In the genomic region with DNA sequence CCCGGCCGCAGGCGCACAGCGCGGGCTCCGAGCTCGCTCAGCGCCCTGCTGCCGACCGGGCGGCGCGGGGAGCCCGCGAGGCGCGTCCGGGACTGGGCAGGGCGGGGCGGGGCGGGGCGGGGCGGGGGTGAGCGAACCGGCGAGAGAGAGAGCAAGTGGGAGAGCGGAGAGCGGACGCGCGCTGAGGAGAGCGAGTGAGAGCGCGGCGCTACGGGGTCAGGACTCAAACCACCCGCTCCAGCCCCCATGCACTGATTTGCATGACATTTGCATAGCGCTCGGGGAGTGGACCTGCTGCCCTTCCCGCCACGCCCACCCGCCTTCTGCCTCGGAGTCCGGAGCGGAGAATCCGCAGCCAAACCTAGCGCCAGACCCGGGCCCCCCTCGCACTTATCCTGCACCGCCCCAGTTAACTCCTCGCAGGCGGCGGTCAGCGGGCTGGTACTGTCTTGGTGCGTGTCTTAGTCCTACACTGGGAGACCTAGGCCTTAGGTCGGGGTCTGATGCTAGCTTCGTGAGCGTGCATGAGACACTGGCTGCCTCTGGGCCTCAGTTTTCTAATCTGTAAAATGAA, we compare ENCODE assay signal across 8 cellular contexts. TPM values are rescaled to one million over a fixed set of nuclear protein-coding genes. Genes with fewer than 3 reads are reported as not detected.
DNase-seq lines count a peak whose midpoint lies in the region; ATAC-seq and TF ChIP-seq lines count a peak whose summit lies in the region.

A gene with protein sequence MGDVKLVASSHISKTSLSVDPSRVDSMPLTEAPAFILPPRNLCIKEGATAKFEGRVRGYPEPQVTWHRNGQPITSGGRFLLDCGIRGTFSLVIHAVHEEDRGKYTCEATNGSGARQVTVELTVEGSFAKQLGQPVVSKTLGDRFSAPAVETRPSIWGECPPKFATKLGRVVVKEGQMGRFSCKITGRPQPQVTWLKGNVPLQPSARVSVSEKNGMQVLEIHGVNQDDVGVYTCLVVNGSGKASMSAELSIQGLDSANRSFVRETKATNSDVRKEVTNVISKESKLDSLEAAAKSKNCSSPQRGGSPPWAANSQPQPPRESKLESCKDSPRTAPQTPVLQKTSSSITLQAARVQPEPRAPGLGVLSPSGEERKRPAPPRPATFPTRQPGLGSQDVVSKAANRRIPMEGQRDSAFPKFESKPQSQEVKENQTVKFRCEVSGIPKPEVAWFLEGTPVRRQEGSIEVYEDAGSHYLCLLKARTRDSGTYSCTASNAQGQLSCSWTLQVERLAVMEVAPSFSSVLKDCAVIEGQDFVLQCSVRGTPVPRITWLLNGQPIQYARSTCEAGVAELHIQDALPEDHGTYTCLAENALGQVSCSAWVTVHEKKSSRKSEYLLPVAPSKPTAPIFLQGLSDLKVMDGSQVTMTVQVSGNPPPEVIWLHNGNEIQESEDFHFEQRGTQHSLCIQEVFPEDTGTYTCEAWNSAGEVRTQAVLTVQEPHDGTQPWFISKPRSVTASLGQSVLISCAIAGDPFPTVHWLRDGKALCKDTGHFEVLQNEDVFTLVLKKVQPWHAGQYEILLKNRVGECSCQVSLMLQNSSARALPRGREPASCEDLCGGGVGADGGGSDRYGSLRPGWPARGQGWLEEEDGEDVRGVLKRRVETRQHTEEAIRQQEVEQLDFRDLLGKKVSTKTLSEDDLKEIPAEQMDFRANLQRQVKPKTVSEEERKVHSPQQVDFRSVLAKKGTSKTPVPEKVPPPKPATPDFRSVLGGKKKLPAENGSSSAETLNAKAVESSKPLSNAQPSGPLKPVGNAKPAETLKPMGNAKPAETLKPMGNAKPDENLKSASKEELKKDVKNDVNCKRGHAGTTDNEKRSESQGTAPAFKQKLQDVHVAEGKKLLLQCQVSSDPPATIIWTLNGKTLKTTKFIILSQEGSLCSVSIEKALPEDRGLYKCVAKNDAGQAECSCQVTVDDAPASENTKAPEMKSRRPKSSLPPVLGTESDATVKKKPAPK (N-terminal part only) (minus strand): TSS at position 75 of the 574 bp plus-strand sequence. CDS start 90,491 bp downstream, outside the sequence.

- H3F3A ChIP-seq in MM.1S (ENCODE audit: insufficient read depth, low read length) (no peaks in the 10 kb centered on the region), SK-N-SH (replicated peaks; ENCODE audit: insufficient read depth) (peaks cover 25% of the 10 kb centered on the region)

- no peaks in the 10 kb centered on the region for H3K9me3 Mint-ChIP-seq in Caco-2 (ENCODE audit: unreplicated experiment)

- intact Hi-C loops in Caco-2 (cut with micrococcal nuclease; ENCODE audit: unreplicated experiment): no loop called here
- intact Hi-C loops in left colon (cut with DNase I, micrococcal nuclease): no loop called here

- H3K9ac ChIP-seq in MM.1S (ENCODE audit: low read length) (no peak within 1 kb of the TSS), SK-N-SH (peak within 1 kb of the TSS; percentile 85)

- no peaks in the 10 kb centered on the region for H3K36me3 ChIP-seq in Caco-2 (ENCODE audit: control insufficient read depth, insufficient read depth, low read length)
- no peaks in the 10 kb centered on the region for H3K36me3 ChIP-seq in MM.1S (replicated peaks; ENCODE audit: insufficient read depth, low read length)
- peaks cover 9% of the 10 kb centered on the region in 2 experiments for H3K36me3 ChIP-seq in SK-N-SH (replicated peaks in 1 of 2; ENCODE audit: control insufficient read depth in 1 of 2, insufficient read depth in 2 of 2, low read length in 1 of 2)

- no TSS peak for BruUV-seq in Caco-2 (replicated peaks; lab: Mats Ljungman, UMichigan)

- no peak within 1 kb of the TSS for H3K27ac ChIP-seq in MM.1S (ENCODE audit: low read length)
- H3K27ac ChIP-seq in SK-N-SH (ENCODE audit: low read depth in 2 of 2, low read length in 1 of 2): peak within 1 kb of the TSS; percentile 43 to 54; a peak in 3 of 4 replicates
- H3K27ac ChIP-seq in coronary artery: peak within 1 kb of the TSS; percentile 38 to 79

- H2AFZ ChIP-seq in MM.1S (ENCODE audit: low read length): peak within 1 kb of the TSS; percentile 81
- H2AFZ ChIP-seq in SK-N-SH (ENCODE audit: low read depth): peak within 1 kb of the TSS; percentile 85

- POLR2A ChIA-PET in Caco-2 (lab: Charles Lee): interaction anchor here (0.6 kb wide), 2 partner anchors 75 to 130 kb away, joined by 3 to 4 read pairs; no protein-coding TSS in a partner anchor
- POLR2A ChIA-PET in SK-N-SH (lab: Yijun Ruan, JAX): no interaction called here

- no peak within 1 kb of the TSS for H3K27ac Mint-ChIP-seq in Caco-2 (ENCODE audit: unreplicated experiment)

- TF ChIP-seq RAD21 in SK-N-SH (IDR thresholded peaks at IDR 0.05; ENCODE audit: low read length): no peak

- H3K4me2 ChIP-seq in MM.1S (ENCODE audit: low read depth, low read length): peak within 1 kb of the TSS; percentile 96
- peak within 1 kb of the TSS; percentile 93 for H3K4me2 ChIP-seq in SK-N-SH

- no peak; a peak in 1 of 4 replicates for TF ChIP-seq EP300 in SK-N-SH (IDR thresholded peaks at IDR 0.05; ENCODE audit: borderline replicate concordance in 1 of 2, low read depth in 1 of 2, low read length in 1 of 2)

- TF ChIP-seq CTCF in Caco-2 (IDR thresholded peaks at IDR 0.05; ENCODE audit: insufficient read depth in 1 of 2, low read depth in 1 of 2, low read length in 1 of 2, severe bottlenecking in 1 of 2, unreplicated experiment in 1 of 2) (no peak), MM.1S (IDR thresholded peaks at IDR 0.05; ENCODE audit: low read length) (no peak), SK-N-SH (IDR thresholded peaks at IDR 0.05) (no peak), coronary artery (IDR thresholded peaks at IDR 0.05) (no peak)

- H3K4me3 ChIP-seq in Caco-2 (ENCODE audit: low read depth, low read length): peak within 1 kb of the TSS; percentile 51
- H3K4me3 ChIP-seq in MM.1S (ENCODE audit: low read length): peak within 1 kb of the TSS; percentile 71
- H3K4me3 ChIP-seq in SK-N-SH (ENCODE audit: low read depth in 2 of 2, low read length in 1 of 2): peak within 1 kb of the TSS; percentile 73 to 87
- H3K4me3 ChIP-seq in coronary artery: peak within 1 kb of the TSS; percentile 77

- H3K4me1 Mint-ChIP-seq in Caco-2 (ENCODE audit: low read depth, unreplicated experiment): no peaks in the 10 kb centered on the region

- ATAC-seq in GM21381 (IDR thresholded peaks at IDR 0.05; ENCODE audit: unreplicated experiment) (peak; percentile 59), left colon (peak; percentile 93), GM18868 (IDR thresholded peaks at IDR 0.05; ENCODE audit: unreplicated experiment) (no peak)

- 5% methylated on average over 8 of the region's 58 CpGs for WGBS in SK-N-SH (ENCODE audit: low lambda C conversion rate)

- no peaks in the 10 kb centered on the region for H3K79me2 ChIP-seq in MM.1S (ENCODE audit: low read length)
- H3K79me2 ChIP-seq in SK-N-SH (ENCODE audit: insufficient read depth): peaks cover 51% of the 10 kb centered on the region

- H4K20me1 ChIP-seq in MM.1S (ENCODE audit: insufficient read depth, low read length): no peaks in the 10 kb centered on the region
- no peaks in the 10 kb centered on the region for H4K20me1 ChIP-seq in SK-N-SH (ENCODE audit: insufficient read depth)

- no peaks in the 10 kb centered on the region for H3K4me1 ChIP-seq in Caco-2
- H3K4me1 ChIP-seq in MM.1S (ENCODE audit: low read length): no peaks in the 10 kb centered on the region; the same call in 1 of the 2 replicates
- H3K4me1 ChIP-seq in SK-N-SH (ENCODE audit: control insufficient read depth in 1 of 2, insufficient read depth in 2 of 2, low read depth in 1 of 2, low read length in 1 of 2): peaks cover 12 to 13% of the 10 kb centered on the region in 2 experiments; a peak in 2 of 4 replicates

- H3K36me3 Mint-ChIP-seq in Caco-2 (ENCODE audit: insufficient read depth, unreplicated experiment): no peaks in the 10 kb centered on the region

- H3K4me3 Mint-ChIP-seq in Caco-2 (ENCODE audit: unreplicated experiment): peak within 1 kb of the TSS; percentile 72

- peaks cover 4% of the 10 kb centered on the region for H3K27me3 Mint-ChIP-seq in Caco-2 (ENCODE audit: insufficient read depth, unreplicated experiment)

- no peaks in the 10 kb centered on the region for H3K27me3 ChIP-seq in Caco-2 (replicated peaks; ENCODE audit: control insufficient read depth, insufficient read depth, low read length)
- H3K27me3 ChIP-seq in MM.1S (replicated peaks; ENCODE audit: insufficient read depth, low read length): no peaks in the 10 kb centered on the region
- no peaks in the 10 kb centered on the region for H3K27me3 ChIP-seq in SK-N-SH (ENCODE audit: insufficient read depth)

- DNase-seq in Caco-2: peak; percentile 88 to 93
- peak; percentile 86 for DNase-seq in MM.1S
- DNase-seq in SK-N-SH: peak; percentile 92
- DNase-seq in coronary artery (ENCODE audit: low spot score): peak; percentile 91
- peak; percentile 78 to 85 for DNase-seq in left colon
- peak; percentile 18 to 25 for DNase-seq in stimulated activated CD4-positive, alpha-beta T cell treated with anti-CD3 and anti-CD28 coated beads, Interleukin-2, amount 100 ng/mL, for 48 hours

- CTCF ChIA-PET in Caco-2 (lab: Charles Lee): interaction anchor here (1.1 to 1.3 kb wide), 2 partner anchors 9 to 23 kb away, joined by 3 to 6 read pairs; no protein-coding TSS in a partner anchor
- CTCF ChIA-PET in SK-N-SH (lab: Yijun Ruan, JAX): interaction anchor here (1.1 to 1.5 kb wide), 3 partner anchors 8 to 161 kb away, joined by 3 to 5 read pairs (median 3); no protein-coding TSS in a partner anchor

- no peaks in the 10 kb centered on the region for H3K9me3 ChIP-seq in Caco-2
- no peaks in the 10 kb centered on the region for H3K9me3 ChIP-seq in MM.1S (replicated peaks; ENCODE audit: insufficient read depth, low read length)
- peaks cover 7% of the 10 kb centered on the region; the same call in 1 of the 2 replicates for H3K9me3 ChIP-seq in SK-N-SH

- H3K9me2 ChIP-seq in MM.1S (replicated peaks; ENCODE audit: insufficient read depth, low read length) (no peaks in the 10 kb centered on the region), SK-N-SH (no peaks in the 10 kb centered on the region)

RNA-seq across cellular contexts. Expression of the gene that starts here (rescaled TPM):
- total RNA-seq in Caco-2 (2022) (18.8 and 23.0 TPM in 2 replicates), left colon (100 to 1,000 TPM in 1 of 2 donors, 10 to 100 TPM in 1; 99.0 to 240 TPM)
- polyA plus RNA-seq in SK-N-SH (2012; rRNA removed): 262 and 272 TPM in 2 replicates
- 180 and 207 TPM in 2 replicates for polyA plus RNA-seq in SK-N-SH (2012; cell fraction: cytosol; rRNA removed)
- polyA plus RNA-seq in SK-N-SH (2012; cell fraction: nucleus; rRNA removed): 361 and 379 TPM in 2 replicates

Comparison
In these comparisons a context has a peak if more than half of its experiments do, and no peak if none do; other contexts are left out.
1. DNase-seq: peak in every context shown above with its lines; median percentile 92 in SK-N-SH; 91 in coronary artery; 90 in Caco-2; 86 in MM.1S; 82 in left colon; 22 in stimulated activated CD4-positive, alpha-beta T cell treated with anti-CD3 and anti-CD28 coated beads, Interleukin-2, amount 100 ng/mL, for 48 hours.